Comparison of ENCODE assay signal across 3 cellular contexts in the genomic region with DNA sequence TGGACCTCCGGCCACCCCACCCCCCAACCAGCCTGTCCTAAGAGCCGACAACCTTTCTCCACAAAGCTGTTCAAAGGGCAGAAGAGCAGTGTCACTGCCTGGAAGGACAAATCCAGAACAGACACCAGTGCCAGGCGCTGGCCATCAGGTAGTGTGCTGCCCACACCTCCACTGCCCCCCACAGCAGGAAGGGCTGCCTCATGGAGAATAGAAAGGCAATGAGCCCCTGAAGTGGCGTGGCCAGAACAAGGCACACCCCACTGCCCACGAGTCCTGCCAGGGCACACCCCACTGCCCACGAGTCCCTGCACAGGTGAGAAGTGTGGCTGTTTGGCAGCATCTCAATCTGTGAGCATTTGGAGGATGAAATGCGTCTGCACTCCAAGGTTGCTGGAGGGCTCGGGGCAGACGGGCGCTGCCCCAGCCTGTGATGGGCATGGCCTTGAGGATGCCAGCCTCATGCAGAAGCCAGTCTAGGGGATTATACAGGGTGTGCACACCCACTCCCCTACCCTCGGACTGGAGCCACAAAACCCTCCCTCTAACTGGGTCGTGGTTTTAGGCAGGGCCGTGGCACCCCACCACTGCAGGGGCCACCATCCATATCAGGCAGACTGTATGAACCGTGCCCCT.
TF ChIP-seq lines count a peak whose summit lies in the region.

No MANE protein-coding gene starts in this region.

TF ChIP-seq in IMR-90, 13 proteins besides CTCF, POLR2A, EP300 and RAD21:
- TF ChIP-seq CHD1 (IDR thresholded peaks at IDR 0.05; ENCODE audit: low read depth, low read length), result no peak
- TF ChIP-seq CEBPB (IDR thresholded peaks at IDR 0.05; ENCODE audit: low read depth, low read length), result no peak
- TF ChIP-seq SMC3 (IDR thresholded peaks at IDR 0.05; ENCODE audit: low read depth, low read length), result no peak
- TF ChIP-seq MAZ (IDR thresholded peaks at IDR 0.05; ENCODE audit: borderline replicate concordance, low read depth, low read length), result no peak
- TF ChIP-seq MXI1 (IDR thresholded peaks at IDR 0.05; ENCODE audit: borderline replicate concordance, low read depth, low read length), result no peak
- TF ChIP-seq, protein P1, sequence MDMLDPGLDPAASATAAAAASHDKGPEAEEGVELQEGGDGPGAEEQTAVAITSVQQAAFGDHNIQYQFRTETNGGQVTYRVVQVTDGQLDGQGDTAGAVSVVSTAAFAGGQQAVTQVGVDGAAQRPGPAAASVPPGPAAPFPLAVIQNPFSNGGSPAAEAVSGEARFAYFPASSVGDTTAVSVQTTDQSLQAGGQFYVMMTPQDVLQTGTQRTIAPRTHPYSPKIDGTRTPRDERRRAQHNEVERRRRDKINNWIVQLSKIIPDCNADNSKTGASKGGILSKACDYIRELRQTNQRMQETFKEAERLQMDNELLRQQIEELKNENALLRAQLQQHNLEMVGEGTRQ (IDR thresholded peaks at IDR 0.05; ENCODE audit: low read depth, low read length), result no peak
- no peak for TF ChIP-seq MAFK (IDR thresholded peaks at IDR 0.05; ENCODE audit: low read depth, low read length)
- TF ChIP-seq RCOR1 (IDR thresholded peaks at IDR 0.05; ENCODE audit: insufficient replicate concordance, low read length), result no peak
- no peak for TF ChIP-seq BHLHE40 (IDR thresholded peaks at IDR 0.05; ENCODE audit: low read depth, low read length)
- TF ChIP-seq, protein P2, sequence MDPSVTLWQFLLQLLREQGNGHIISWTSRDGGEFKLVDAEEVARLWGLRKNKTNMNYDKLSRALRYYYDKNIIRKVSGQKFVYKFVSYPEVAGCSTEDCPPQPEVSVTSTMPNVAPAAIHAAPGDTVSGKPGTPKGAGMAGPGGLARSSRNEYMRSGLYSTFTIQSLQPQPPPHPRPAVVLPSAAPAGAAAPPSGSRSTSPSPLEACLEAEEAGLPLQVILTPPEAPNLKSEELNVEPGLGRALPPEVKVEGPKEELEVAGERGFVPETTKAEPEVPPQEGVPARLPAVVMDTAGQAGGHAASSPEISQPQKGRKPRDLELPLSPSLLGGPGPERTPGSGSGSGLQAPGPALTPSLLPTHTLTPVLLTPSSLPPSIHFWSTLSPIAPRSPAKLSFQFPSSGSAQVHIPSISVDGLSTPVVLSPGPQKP (IDR thresholded peaks at IDR 0.05; ENCODE audit: borderline replicate concordance, low read depth, low read length), result no peak
- no peak for TF ChIP-seq NFE2L2 (IDR thresholded peaks at IDR 0.05; ENCODE audit: low read depth, low read length)
- TF ChIP-seq FOS (IDR thresholded peaks at IDR 0.05; ENCODE audit: low read depth, low read length), result no peak

TF ChIP-seq in HepG2, 621 proteins besides CTCF, POLR2A, EP300 and RAD21:
- no peak for TF ChIP-seq FLYWCH1 (CRISPR knock-in tag; IDR thresholded peaks at IDR 0.05)
- peak; percentile 77 for TF ChIP-seq HNRNPL (IDR thresholded peaks at IDR 0.05; ENCODE audit: low read depth, low read length)

TF ChIP-seq in GM23338, 12 proteins besides CTCF, POLR2A, EP300 and RAD21:
- TF ChIP-seq STAT1 (IDR thresholded peaks at IDR 0.05; ENCODE audit: unreplicated experiment), result no peak
- TF ChIP-seq, protein P3, sequence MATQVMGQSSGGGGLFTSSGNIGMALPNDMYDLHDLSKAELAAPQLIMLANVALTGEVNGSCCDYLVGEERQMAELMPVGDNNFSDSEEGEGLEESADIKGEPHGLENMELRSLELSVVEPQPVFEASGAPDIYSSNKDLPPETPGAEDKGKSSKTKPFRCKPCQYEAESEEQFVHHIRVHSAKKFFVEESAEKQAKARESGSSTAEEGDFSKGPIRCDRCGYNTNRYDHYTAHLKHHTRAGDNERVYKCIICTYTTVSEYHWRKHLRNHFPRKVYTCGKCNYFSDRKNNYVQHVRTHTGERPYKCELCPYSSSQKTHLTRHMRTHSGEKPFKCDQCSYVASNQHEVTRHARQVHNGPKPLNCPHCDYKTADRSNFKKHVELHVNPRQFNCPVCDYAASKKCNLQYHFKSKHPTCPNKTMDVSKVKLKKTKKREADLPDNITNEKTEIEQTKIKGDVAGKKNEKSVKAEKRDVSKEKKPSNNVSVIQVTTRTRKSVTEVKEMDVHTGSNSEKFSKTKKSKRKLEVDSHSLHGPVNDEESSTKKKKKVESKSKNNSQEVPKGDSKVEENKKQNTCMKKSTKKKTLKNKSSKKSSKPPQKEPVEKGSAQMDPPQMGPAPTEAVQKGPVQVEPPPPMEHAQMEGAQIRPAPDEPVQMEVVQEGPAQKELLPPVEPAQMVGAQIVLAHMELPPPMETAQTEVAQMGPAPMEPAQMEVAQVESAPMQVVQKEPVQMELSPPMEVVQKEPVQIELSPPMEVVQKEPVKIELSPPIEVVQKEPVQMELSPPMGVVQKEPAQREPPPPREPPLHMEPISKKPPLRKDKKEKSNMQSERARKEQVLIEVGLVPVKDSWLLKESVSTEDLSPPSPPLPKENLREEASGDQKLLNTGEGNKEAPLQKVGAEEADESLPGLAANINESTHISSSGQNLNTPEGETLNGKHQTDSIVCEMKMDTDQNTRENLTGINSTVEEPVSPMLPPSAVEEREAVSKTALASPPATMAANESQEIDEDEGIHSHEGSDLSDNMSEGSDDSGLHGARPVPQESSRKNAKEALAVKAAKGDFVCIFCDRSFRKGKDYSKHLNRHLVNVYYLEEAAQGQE (IDR thresholded peaks at IDR 0.05; ENCODE audit: unreplicated experiment), result no peak
- TF ChIP-seq EZH2 (IDR thresholded peaks at IDR 0.05; ENCODE audit: low read depth, unreplicated experiment), result no peak
- TF ChIP-seq, protein P4, sequence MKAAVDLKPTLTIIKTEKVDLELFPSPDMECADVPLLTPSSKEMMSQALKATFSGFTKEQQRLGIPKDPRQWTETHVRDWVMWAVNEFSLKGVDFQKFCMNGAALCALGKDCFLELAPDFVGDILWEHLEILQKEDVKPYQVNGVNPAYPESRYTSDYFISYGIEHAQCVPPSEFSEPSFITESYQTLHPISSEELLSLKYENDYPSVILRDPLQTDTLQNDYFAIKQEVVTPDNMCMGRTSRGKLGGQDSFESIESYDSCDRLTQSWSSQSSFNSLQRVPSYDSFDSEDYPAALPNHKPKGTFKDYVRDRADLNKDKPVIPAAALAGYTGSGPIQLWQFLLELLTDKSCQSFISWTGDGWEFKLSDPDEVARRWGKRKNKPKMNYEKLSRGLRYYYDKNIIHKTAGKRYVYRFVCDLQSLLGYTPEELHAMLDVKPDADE (IDR thresholded peaks at IDR 0.05), result no peak
- no peak for TF ChIP-seq ZNF331 (CRISPR knock-in tag; IDR thresholded peaks at IDR 0.05; ENCODE audit: low read depth)
- TF ChIP-seq, protein P5, sequence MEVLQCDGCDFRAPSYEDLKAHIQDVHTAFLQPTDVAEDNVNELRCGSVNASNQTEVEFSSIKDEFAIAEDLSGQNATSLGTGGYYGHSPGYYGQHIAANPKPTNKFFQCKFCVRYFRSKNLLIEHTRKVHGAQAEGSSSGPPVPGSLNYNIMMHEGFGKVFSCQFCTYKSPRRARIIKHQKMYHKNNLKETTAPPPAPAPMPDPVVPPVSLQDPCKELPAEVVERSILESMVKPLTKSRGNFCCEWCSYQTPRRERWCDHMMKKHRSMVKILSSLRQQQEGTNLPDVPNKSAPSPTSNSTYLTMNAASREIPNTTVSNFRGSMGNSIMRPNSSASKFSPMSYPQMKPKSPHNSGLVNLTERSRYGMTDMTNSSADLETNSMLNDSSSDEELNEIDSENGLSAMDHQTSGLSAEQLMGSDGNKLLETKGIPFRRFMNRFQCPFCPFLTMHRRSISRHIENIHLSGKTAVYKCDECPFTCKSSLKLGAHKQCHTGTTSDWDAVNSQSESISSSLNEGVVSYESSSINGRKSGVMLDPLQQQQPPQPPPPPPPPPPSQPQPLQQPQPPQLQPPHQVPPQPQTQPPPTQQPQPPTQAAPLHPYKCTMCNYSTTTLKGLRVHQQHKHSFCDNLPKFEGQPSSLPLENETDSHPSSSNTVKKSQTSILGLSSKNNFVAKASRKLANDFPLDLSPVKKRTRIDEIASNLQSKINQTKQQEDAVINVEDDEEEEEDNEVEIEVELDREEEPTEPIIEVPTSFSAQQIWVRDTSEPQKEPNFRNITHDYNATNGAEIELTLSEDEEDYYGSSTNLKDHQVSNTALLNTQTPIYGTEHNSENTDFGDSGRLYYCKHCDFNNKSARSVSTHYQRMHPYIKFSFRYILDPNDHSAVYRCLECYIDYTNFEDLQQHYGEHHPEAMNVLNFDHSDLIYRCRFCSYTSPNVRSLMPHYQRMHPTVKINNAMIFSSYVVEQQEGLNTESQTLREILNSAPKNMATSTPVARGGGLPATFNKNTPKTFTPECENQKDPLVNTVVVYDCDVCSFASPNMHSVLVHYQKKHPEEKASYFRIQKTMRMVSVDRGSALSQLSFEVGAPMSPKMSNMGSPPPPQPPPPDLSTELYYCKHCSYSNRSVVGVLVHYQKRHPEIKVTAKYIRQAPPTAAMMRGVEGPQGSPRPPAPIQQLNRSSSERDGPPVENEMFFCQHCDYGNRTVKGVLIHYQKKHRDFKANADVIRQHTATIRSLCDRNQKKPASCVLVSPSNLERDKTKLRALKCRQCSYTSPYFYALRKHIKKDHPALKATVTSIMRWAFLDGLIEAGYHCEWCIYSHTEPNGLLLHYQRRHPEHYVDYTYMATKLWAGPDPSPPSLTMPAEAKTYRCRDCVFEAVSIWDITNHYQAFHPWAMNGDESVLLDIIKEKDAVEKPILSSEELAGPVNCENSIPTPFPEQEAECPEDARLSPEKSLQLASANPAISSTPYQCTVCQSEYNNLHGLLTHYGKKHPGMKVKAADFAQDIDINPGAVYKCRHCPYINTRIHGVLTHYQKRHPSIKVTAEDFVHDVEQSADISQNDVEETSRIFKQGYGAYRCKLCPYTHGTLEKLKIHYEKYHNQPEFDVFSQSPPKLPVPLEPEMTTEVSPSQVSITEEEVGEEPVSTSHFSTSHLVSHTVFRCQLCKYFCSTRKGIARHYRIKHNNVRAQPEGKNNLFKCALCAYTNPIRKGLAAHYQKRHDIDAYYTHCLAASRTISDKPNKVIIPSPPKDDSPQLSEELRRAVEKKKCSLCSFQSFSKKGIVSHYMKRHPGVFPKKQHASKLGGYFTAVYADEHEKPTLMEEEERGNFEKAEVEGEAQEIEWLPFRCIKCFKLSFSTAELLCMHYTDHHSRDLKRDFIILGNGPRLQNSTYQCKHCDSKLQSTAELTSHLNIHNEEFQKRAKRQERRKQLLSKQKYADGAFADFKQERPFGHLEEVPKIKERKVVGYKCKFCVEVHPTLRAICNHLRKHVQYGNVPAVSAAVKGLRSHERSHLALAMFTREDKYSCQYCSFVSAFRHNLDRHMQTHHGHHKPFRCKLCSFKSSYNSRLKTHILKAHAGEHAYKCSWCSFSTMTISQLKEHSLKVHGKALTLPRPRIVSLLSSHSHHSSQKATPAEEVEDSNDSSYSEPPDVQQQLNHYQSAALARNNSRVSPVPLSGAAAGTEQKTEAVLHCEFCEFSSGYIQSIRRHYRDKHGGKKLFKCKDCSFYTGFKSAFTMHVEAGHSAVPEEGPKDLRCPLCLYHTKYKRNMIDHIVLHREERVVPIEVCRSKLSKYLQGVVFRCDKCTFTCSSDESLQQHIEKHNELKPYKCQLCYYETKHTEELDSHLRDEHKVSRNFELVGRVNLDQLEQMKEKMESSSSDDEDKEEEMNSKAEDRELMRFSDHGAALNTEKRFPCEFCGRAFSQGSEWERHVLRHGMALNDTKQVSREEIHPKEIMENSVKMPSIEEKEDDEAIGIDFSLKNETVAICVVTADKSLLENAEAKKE (CRISPR knock-in tag; IDR thresholded peaks at IDR 0.05), result no peak
- no peak for TF ChIP-seq CREB1 (CRISPR knock-in tag; IDR thresholded peaks at IDR 0.05; ENCODE audit: low read depth)
- no peak for TF ChIP-seq EZH2phosphoT487 (IDR thresholded peaks at IDR 0.05; ENCODE audit: unreplicated experiment)
- no peak for TF ChIP-seq JUNB (IDR thresholded peaks at IDR 0.05; ENCODE audit: unreplicated experiment)
- no peak for TF ChIP-seq POLR2AphosphoS5 (IDR thresholded peaks at IDR 0.05; ENCODE audit: low read depth)
- no peak for TF ChIP-seq NANOG (IDR thresholded peaks at IDR 0.05; ENCODE audit: borderline replicate concordance)
- TF ChIP-seq ZNF114 (CRISPR knock-in tag; IDR thresholded peaks at IDR 0.05), result no peak
